Comparison of ENCODE assay signal across 8 cellular contexts in genomic region chr6:30686908-30687658, GRCh38. TPM values are rescaled to one million over a fixed set of nuclear protein-coding genes. Genes with fewer than 3 reads are reported as not detected.
DNase-seq lines count a peak whose midpoint lies in the region; ATAC-seq, FAIRE-seq and TF ChIP-seq lines count a peak whose summit lies in the region.

No MANE protein-coding gene starts in this region.

- peaks cover 71% of the 10 kb centered on the region for H3K79me2 ChIP-seq in keratinocyte (ENCODE audit: control insufficient read depth, insufficient read depth, low read length)

- no peak for FAIRE-seq in keratinocyte (lab: Jason Lieb, UNC)

- CTCF ChIA-PET in WTC11 (lab: Charles Lee): interaction anchor here (0.7 to 2.8 kb wide), 8 partner anchors 8 to 194 kb away, joined by 3 to 42 read pairs (median 8); partner anchors contain the start of genes DHX16, FLOT1 and MDC1

- POLR2A ChIA-PET in WTC11 (lab: Charles Lee): interaction anchor here (0.5 to 2.6 kb wide), 7 partner anchors 15 to 193 kb away, joined by 3 to 7 read pairs (median 3); partner anchors contain the start of genes MDC1, MRPS18B and PPP1R10

- H3K9me3 ChIP-seq in keratinocyte (ENCODE audit: control insufficient read depth, low read depth, low read length): no peaks in the 10 kb centered on the region

- peaks cover 3% of the 10 kb centered on the region for H4K20me1 ChIP-seq in keratinocyte (ENCODE audit: control insufficient read depth, extremely low read depth, insufficient read depth, low read length)

- no peak for TF ChIP-seq CTCF in 22Rv1 (IDR thresholded peaks at IDR 0.05)
- TF ChIP-seq CTCF in WTC11 (IDR thresholded peaks at IDR 0.05): no peak
- TF ChIP-seq CTCF in keratinocyte (optimal IDR thresholded peaks at IDR 0.05 in 1 of 3, IDR thresholded peaks at IDR 0.05 in 1 of 3, conservative IDR thresholded peaks at IDR 0.05 in 1 of 3; ENCODE audit: extremely low read depth in 1 of 3, insufficient read depth in 2 of 3, low read length in 3 of 3): no peak

- no peaks in the 10 kb centered on the region for H3K27me3 Mint-ChIP-seq in WTC11 (ENCODE audit: low read depth)

- peak overlapping the region; percentile 39 for H2AFZ ChIP-seq in keratinocyte (ENCODE audit: control insufficient read depth, low read length)

- H3K27ac ChIP-seq in 22Rv1 (peak overlapping the region; percentile 87), caudate nucleus (ENCODE audit: low read depth, low read length) (peak overlapping the region; percentile 92), keratinocyte (ENCODE audit: control insufficient read depth, insufficient read depth, low read length) (peak overlapping the region; percentile 94)

- H3K27me3 ChIP-seq in keratinocyte (ENCODE audit: control insufficient read depth, extremely low read depth, insufficient read depth, low read length): no peaks in the 10 kb centered on the region

- peaks cover 41% of the 10 kb centered on the region for H3K4me1 ChIP-seq in keratinocyte (ENCODE audit: control insufficient read depth, extremely low read depth, insufficient read depth, low read length)

- DNase-seq in NCI-H2196 (lab: John Stamatoyannopoulos, UW; ENCODE audit: unreplicated experiment): peak; percentile 59
- peak; percentile 92 for DNase-seq in WTC11 (ENCODE audit: low spot score)
- peak in 48 of 61 donors; percentile 5 to 84 (median 42) for DNase-seq in caudate nucleus (lab: John Stamatoyannopoulos, UW)
- DNase-seq in keratinocyte (ENCODE audit: low read depth, low spot score): peak; percentile 97
- peak; percentile 84 for DNase-seq in stimulated activated CD4-positive, alpha-beta T cell treated with anti-CD3 and anti-CD28 coated beads, Interleukin-12 subunit alpha, Interleukin-12 subunit beta, amount 100 ng/mL, for 4 hours

- H3K9me1 ChIP-seq in keratinocyte (ENCODE audit: control insufficient read depth, extremely low read depth, insufficient read depth, low read length): no peaks in the 10 kb centered on the region

- peak overlapping the region; percentile 97 for H3K9ac ChIP-seq in keratinocyte (ENCODE audit: control insufficient read depth, extremely low read depth, insufficient read depth, low read length)

- no peaks in the 10 kb centered on the region for H3K9me3 Mint-ChIP-seq in WTC11

- 0 out of 2 replicates have a peak overlapping the region, but pooled peaks have one; percentile 39 for H3K27ac Mint-ChIP-seq in WTC11

- ATAC-seq in GM18519 (IDR thresholded peaks at IDR 0.05; ENCODE audit: low FRiP score, unreplicated experiment) (peak; percentile 30), HG03108 (IDR thresholded peaks at IDR 0.05; ENCODE audit: unreplicated experiment) (peak; percentile 44), WTC11 (peak; percentile 43)

- dilution Hi-C loops in keratinocyte (cut with MboI; ENCODE audit: extremely low pct_ligation_motif_present, low sequenced_read_pairs): no loop called here

- peak overlapping the region; percentile 100 for H3K4me2 ChIP-seq in keratinocyte (ENCODE audit: control insufficient read depth, extremely low read depth, insufficient read depth, low read depth, low read length)

- H3K36me3 Mint-ChIP-seq in WTC11: peaks cover 3% of the 10 kb centered on the region; the same call in 1 of the 2 replicates

- peak overlapping the region; percentile 80 for H3K4me3 Mint-ChIP-seq in WTC11

- peak overlapping the region; percentile 82 to 90 (median 87) for H3K4me3 ChIP-seq in keratinocyte (ENCODE audit: control insufficient read depth in 2 of 3, extremely low read depth in 1 of 3, insufficient read depth in 2 of 3, low read depth in 1 of 3, low read length in 3 of 3)

- peaks cover 75% of the 10 kb centered on the region for H3K4me1 Mint-ChIP-seq in WTC11

- peaks cover 7 to 26% of the 10 kb centered on the region in 2 experiments for H3K36me3 ChIP-seq in keratinocyte (ENCODE audit: control insufficient read depth in 2 of 2, extremely low read depth in 1 of 2, insufficient read depth in 2 of 2, low read length in 2 of 2)

TF ChIP-seq in WTC11, 78 proteins besides CTCF, POLR2A, EP300 and RAD21 (continues in another document):
- TF ChIP-seq PRDM15 (CRISPR knock-in tag; IDR thresholded peaks at IDR 0.05): no peak
- no peak for TF ChIP-seq CBFB (CRISPR knock-in tag; IDR thresholded peaks at IDR 0.05; ENCODE audit: low read depth)
- TF ChIP-seq RORB (CRISPR knock-in tag; IDR thresholded peaks at IDR 0.05): no peak
- TF ChIP-seq TEAD1 (CRISPR knock-in tag; IDR thresholded peaks at IDR 0.05): no peak
- TF ChIP-seq TP53 (CRISPR knock-in tag; IDR thresholded peaks at IDR 0.05): no peak; the same call in 1 of the 2 replicates
- TF ChIP-seq ZNF671 (CRISPR knock-in tag; IDR thresholded peaks at IDR 0.05): no peak
- TF ChIP-seq ZNF263 (CRISPR knock-in tag; IDR thresholded peaks at IDR 0.05; ENCODE audit: low read depth): peak; percentile 100

RNA-seq across cellular contexts. Expression of gene PPP1R18, which starts 0.6 kb away (rescaled TPM):
- 25.6 to 36.5 TPM (median 26.2 TPM) in 3 replicates for total RNA-seq in WTC11 (2021)
- 87.0 to 114 TPM (median 88.9 TPM) in 3 replicates for polyA plus RNA-seq in keratinocyte
- polyA plus RNA-seq in keratinocyte (2011; ENCODE audit: low read depth): 38.2 TPM
- 125 and 130 TPM in 2 replicates for polyA plus RNA-seq in keratinocyte (2011; cell fraction: cytosol; rRNA removed)
- polyA plus RNA-seq in keratinocyte (2011; cell fraction: nucleus; rRNA removed): 173 and 187 TPM in 2 replicates
- polyA plus RNA-seq in keratinocyte (2012; ENCODE audit: low replicate concordance): 87.7 and 90.8 TPM in 2 replicates
- polyA minus RNA-seq in keratinocyte: 82.2 to 231 TPM (median 104 TPM) in 3 replicates
- polyA minus RNA-seq in keratinocyte (2011; cell fraction: cytosol; rRNA and poly(A)+ RNA removed): 110 TPM
- 60.5 and 75.5 TPM in 2 replicates for polyA minus RNA-seq in keratinocyte (2011; cell fraction: nucleus; rRNA and poly(A)+ RNA removed)

RNA-seq across cellular contexts. Expression of gene NRM, which starts 3.7 kb away (rescaled TPM):
- total RNA-seq in WTC11 (2021): 31.2 to 33.3 TPM (median 31.3 TPM) in 3 replicates
- polyA plus RNA-seq in keratinocyte: 2.7 to 17.8 TPM (median 7.0 TPM) in 3 replicates
- polyA plus RNA-seq in keratinocyte (2011; ENCODE audit: low read depth): not detected
- polyA plus RNA-seq in keratinocyte (2011; cell fraction: cytosol; rRNA removed): 7.1 and 7.7 TPM in 2 replicates
- 7.6 and 8.5 TPM in 2 replicates for polyA plus RNA-seq in keratinocyte (2011; cell fraction: nucleus; rRNA removed)
- polyA plus RNA-seq in keratinocyte (2012; ENCODE audit: low replicate concordance): 3.8 and 17.2 TPM in 2 replicates
- 6.0 to 32.4 TPM (median 11.8 TPM) in 3 replicates for polyA minus RNA-seq in keratinocyte
- polyA minus RNA-seq in keratinocyte (2011; cell fraction: cytosol; rRNA and poly(A)+ RNA removed): 9.2 TPM
- polyA minus RNA-seq in keratinocyte (2011; cell fraction: nucleus; rRNA and poly(A)+ RNA removed): 1.9 and 3.2 TPM in 2 replicates

RNA-seq across cellular contexts. Expression of gene DHX16, which starts 14.3 kb away (rescaled TPM):
- 27.3 to 32.2 TPM (median 30.6 TPM) in 3 replicates for total RNA-seq in WTC11 (2021)
- 27.9 to 36.4 TPM (median 34.2 TPM) in 3 replicates for polyA plus RNA-seq in keratinocyte
- polyA plus RNA-seq in keratinocyte (2011; ENCODE audit: low read depth): 22.4 TPM
- polyA plus RNA-seq in keratinocyte (2011; cell fraction: cytosol; rRNA removed): 25.8 and 30.8 TPM in 2 replicates
- polyA plus RNA-seq in keratinocyte (2011; cell fraction: nucleus; rRNA removed): 81.4 and 88.3 TPM in 2 replicates
- 18.0 and 27.7 TPM in 2 replicates for polyA plus RNA-seq in keratinocyte (2012; ENCODE audit: low replicate concordance)
- 39.2 to 59.7 TPM (median 49.4 TPM) in 3 replicates for polyA minus RNA-seq in keratinocyte
- 23.2 TPM for polyA minus RNA-seq in keratinocyte (2011; cell fraction: cytosol; rRNA and poly(A)+ RNA removed)
- polyA minus RNA-seq in keratinocyte (2011; cell fraction: nucleus; rRNA and poly(A)+ RNA removed): 20.4 and 24.4 TPM in 2 replicates

RNA-seq across cellular contexts. Expression of gene MDC1, which starts 30.0 kb away (rescaled TPM):
- 95.9 to 100 TPM (median 97.9 TPM) in 3 replicates for total RNA-seq in WTC11 (2021)
- polyA plus RNA-seq in keratinocyte: 4.2 to 10.0 TPM (median 6.9 TPM) in 3 replicates
- 2.8 TPM for polyA plus RNA-seq in keratinocyte (2011; ENCODE audit: low read depth)
- 5.3 TPM in 2 replicates for polyA plus RNA-seq in keratinocyte (2011; cell fraction: cytosol; rRNA removed)
- polyA plus RNA-seq in keratinocyte (2011; cell fraction: nucleus; rRNA removed): 25.1 and 29.9 TPM in 2 replicates
- polyA plus RNA-seq in keratinocyte (2012; ENCODE audit: low replicate concordance): 5.5 and 41.2 TPM in 2 replicates
- polyA minus RNA-seq in keratinocyte: 5.6 to 43.2 TPM (median 10.2 TPM) in 3 replicates
- polyA minus RNA-seq in keratinocyte (2011; cell fraction: cytosol; rRNA and poly(A)+ RNA removed): 4.2 TPM
- 9.6 and 14.6 TPM in 2 replicates for polyA minus RNA-seq in keratinocyte (2011; cell fraction: nucleus; rRNA and poly(A)+ RNA removed)

RNA-seq across cellular contexts. Expression of gene TUBB, which starts 33.1 kb away (rescaled TPM):
- total RNA-seq in WTC11 (2021): 1,503 to 1,570 TPM (median 1,542 TPM) in 3 replicates
- 1,010 to 1,517 TPM (median 1,159 TPM) in 3 replicates for polyA plus RNA-seq in keratinocyte
- 84.6 TPM for polyA plus RNA-seq in keratinocyte (2011; ENCODE audit: low read depth)
- 1,081 and 1,086 TPM in 2 replicates for polyA plus RNA-seq in keratinocyte (2011; cell fraction: cytosol; rRNA removed)
- polyA plus RNA-seq in keratinocyte (2011; cell fraction: nucleus; rRNA removed): 643 and 747 TPM in 2 replicates
- polyA plus RNA-seq in keratinocyte (2012; ENCODE audit: low replicate concordance): 276 and 1,138 TPM in 2 replicates
- polyA minus RNA-seq in keratinocyte: 1,680 to 1,870 TPM (median 1,801 TPM) in 3 replicates
- polyA minus RNA-seq in keratinocyte (2011; cell fraction: cytosol; rRNA and poly(A)+ RNA removed): 842 TPM
- polyA minus RNA-seq in keratinocyte (2011; cell fraction: nucleus; rRNA and poly(A)+ RNA removed): 371 and 465 TPM in 2 replicates

Comparison
In these comparisons a context has a peak if more than half of its experiments do, and no peak if none do; other contexts are left out.
1. Peak in every context shown above with its lines: DNase-seq, ATAC-seq, H3K4me3 ChIP-seq and H3K27ac ChIP-seq.
2. DNase-seq: peak in every context shown above with its lines; median percentile 97 in keratinocyte; 92 in WTC11; 84 in stimulated activated CD4-positive, alpha-beta T cell treated with anti-CD3 and anti-CD28 coated beads, Interleukin-12 subunit alpha, Interleukin-12 subunit beta, amount 100 ng/mL, for 4 hours; 59 in NCI-H2196; 42 in caudate nucleus.